Comparison of ENCODE assay signal across 12 cellular contexts in genomic region chr15:69044899-69045298, GRCh38. TPM values are rescaled to one million over a fixed set of nuclear protein-coding genes. Genes with fewer than 3 reads are reported as not detected.
DNase-seq lines count a peak whose midpoint lies in the region; FAIRE-seq and TF ChIP-seq lines count a peak whose summit lies in the region.
"Had no signal": no experiment of that assay in that cellular context is flagged by ENCODE, and none has a peak within 500 bp of the region (broad histone marks: within the 10 kb centered on the region; RNA-seq: fewer than 3 reads in every experiment).

No MANE protein-coding gene starts in this region.

- TF ChIP-seq CTCF in Calu3 (IDR thresholded peaks at IDR 0.05; ENCODE audit: unreplicated experiment) (no peak), endodermal cell (conservative IDR thresholded peaks at IDR 0.05) (no peak), nephron progenitor cell (IDR thresholded peaks at IDR 0.05) (no peak)

- H3K4me1 ChIP-seq in adipocyte (ENCODE audit: control insufficient read depth, insufficient read depth, low read length) (peaks cover 4% of the 10 kb centered on the region), endodermal cell (ENCODE audit: control insufficient read depth, insufficient read depth, low read length) (no peaks in the 10 kb centered on the region)

- H3K27me3 ChIP-seq in adipocyte (replicated peaks; ENCODE audit: control insufficient read depth, insufficient read depth, low read length) (no peaks in the 10 kb centered on the region), endodermal cell (ENCODE audit: control insufficient read depth, insufficient read depth, low read length, poor library complexity, severe bottlenecking) (no peaks in the 10 kb centered on the region)

- H3K4me1 Mint-ChIP-seq in Calu3 (ENCODE audit: low read depth, unreplicated experiment) (peaks cover 29% of the 10 kb centered on the region), endodermal cell (no peaks in the 10 kb centered on the region), nephron progenitor cell (peaks cover 7% of the 10 kb centered on the region)

- no peak for FAIRE-seq in RCC 7860 (lab: Jason Lieb, UNC)

- intact Hi-C loops in Calu3 (cut with micrococcal nuclease; ENCODE audit: unreplicated experiment): no loop called here

- H3K9me3 Mint-ChIP-seq in Calu3 (ENCODE audit: low read depth, unreplicated experiment) (no peaks in the 10 kb centered on the region), endodermal cell (no peaks in the 10 kb centered on the region), nephron progenitor cell (no peaks in the 10 kb centered on the region)

- CTCF ChIA-PET in Calu3 (lab: Charles Lee): interaction anchor here (1.8 kb wide), 1 partner anchor 10 kb away, joined by 5 read pairs; no protein-coding TSS in a partner anchor

- H3K9me3 ChIP-seq in adipocyte (ENCODE audit: control insufficient read depth, low read length) (no peaks in the 10 kb centered on the region), endodermal cell (ENCODE audit: control insufficient read depth, low read length) (no peaks in the 10 kb centered on the region)

- DNase-seq in Calu3 (no peak), LHCN-M2 (ENCODE audit: low read depth) (peak; percentile 35), adipocyte (ENCODE audit: low read depth) (peak; percentile 69), islet precursor cell (peak; percentile 94), endodermal cell (no peak), DMS153 (lab: John Stamatoyannopoulos, UW) (no peak), RCC 7860 (ENCODE audit: low spot score) (no peak), nephron progenitor cell (no peak)
- DNase-seq: activated CD4-positive, CD25-positive, alpha-beta regulatory T cell; activated gamma-delta T cell treated with Interleukin-2 at 50 U/mL for 16 hours; NCI-H1417 treated with DMSO at 0.1 percent for 48 hours had no signal

- H3K4me3 Mint-ChIP-seq in Calu3 (ENCODE audit: low read depth, unreplicated experiment) (no peak overlapping the region), endodermal cell (no peak overlapping the region), nephron progenitor cell (no peak overlapping the region)

- H3K27me3 Mint-ChIP-seq in Calu3 (ENCODE audit: unreplicated experiment) (no peaks in the 10 kb centered on the region), endodermal cell (ENCODE audit: insufficient read depth) (peaks cover 13% of the 10 kb centered on the region), nephron progenitor cell (ENCODE audit: low read depth, poor library complexity) (peaks cover 12% of the 10 kb centered on the region)

- peak overlapping the region; percentile 11 for H3K27ac Mint-ChIP-seq in Calu3 (ENCODE audit: unreplicated experiment)
- H3K27ac Mint-ChIP-seq in endodermal cell: no peak overlapping the region
- no peak overlapping the region for H3K27ac Mint-ChIP-seq in nephron progenitor cell

- no peak overlapping the region for H3K27ac ChIP-seq in endodermal cell (ENCODE audit: low read depth, low read length)

- H3K4me3 ChIP-seq in adipocyte (ENCODE audit: low read length): no peak overlapping the region
- no peak overlapping the region for H3K4me3 ChIP-seq in endodermal cell (ENCODE audit: low read length)
- H3K4me3 ChIP-seq: skin epidermis had no signal

- WGBS in endodermal cell (ENCODE audit: insufficient coverage in 1 of 2, insufficient read length in 1 of 2), 2 experiments: 89 to 90% methylated on average over 3 to 6 of the region's 6 CpGs

- H3K36me3 ChIP-seq in adipocyte (ENCODE audit: control insufficient read depth, insufficient read depth, low read length, severe bottlenecking): no peaks in the 10 kb centered on the region
- no peaks in the 10 kb centered on the region for H3K36me3 ChIP-seq in endodermal cell (ENCODE audit: control insufficient read depth, insufficient read depth, low read length)

- H3K36me3 Mint-ChIP-seq in Calu3 (ENCODE audit: insufficient read depth, unreplicated experiment) (no peaks in the 10 kb centered on the region), endodermal cell (ENCODE audit: low read depth) (no peaks in the 10 kb centered on the region), nephron progenitor cell (ENCODE audit: low read depth) (no peaks in the 10 kb centered on the region)

- no peak overlapping the region for H3K9ac ChIP-seq in adipocyte (ENCODE audit: low read length)
- no peak overlapping the region for H3K9ac ChIP-seq in endodermal cell (ENCODE audit: extremely low read depth, low read length, poor library complexity, severe bottlenecking)

- BruUV-seq in Calu3 (replicated peaks; lab: Mats Ljungman, UMichigan): no TSS peak

RNA-seq across cellular contexts. Expression of gene NOX5, which starts 30.4 kb away (rescaled TPM):
- total RNA-seq in Calu3 (2022) (0.14 and 0.20 TPM in 2 replicates), LHCN-M2 (2014; rRNA removed) (0.46 and 0.58 TPM in 2 replicates), endodermal cell (not detected)
- 0.27 TPM for polyA plus RNA-seq in LHCN-M2 (2012)
- 0.11 TPM for polyA plus RNA-seq in endodermal cell (2013, experiment 1 of 2)
- polyA plus RNA-seq in endodermal cell (2013, experiment 2 of 2): not detected

Comparison
In these comparisons a context has a peak if more than half of its experiments do, and no peak if none do; other contexts are left out.
1. DNase-seq: peak in LHCN-M2 (single experiment), adipocyte (single experiment) and islet precursor cell (single experiment); none in Calu3 (single experiment), endodermal cell (single experiment), DMS153 (single experiment), RCC 7860 (single experiment) and nephron progenitor cell (single experiment).